ENCODE assay signal across 1 cellular context in genomic region chr12:14402697-14403096, GRCh38.
TF ChIP-seq lines count a peak whose summit lies in the region.

No MANE protein-coding gene starts in this region.

TF ChIP-seq in GM23338, 12 proteins besides CTCF, POLR2A, EP300 and RAD21:
- TF ChIP-seq POLR2AphosphoS5 (IDR thresholded peaks at IDR 0.05; ENCODE audit: low read depth) (no peak), CREB1 (CRISPR knock-in tag; IDR thresholded peaks at IDR 0.05; ENCODE audit: low read depth) (no peak), JUNB (IDR thresholded peaks at IDR 0.05; ENCODE audit: unreplicated experiment) (no peak), EZH2 (IDR thresholded peaks at IDR 0.05; ENCODE audit: low read depth, unreplicated experiment) (no peak), ZNF462 (CRISPR knock-in tag; IDR thresholded peaks at IDR 0.05) (no peak), ZNF114 (CRISPR knock-in tag; IDR thresholded peaks at IDR 0.05) (no peak), EZH2phosphoT487 (IDR thresholded peaks at IDR 0.05; ENCODE audit: unreplicated experiment) (no peak), ZNF331 (CRISPR knock-in tag; IDR thresholded peaks at IDR 0.05; ENCODE audit: low read depth) (no peak), REST (IDR thresholded peaks at IDR 0.05; ENCODE audit: unreplicated experiment) (no peak)
